8 cellular contexts compared by ENCODE assay signal in the genomic region with DNA sequence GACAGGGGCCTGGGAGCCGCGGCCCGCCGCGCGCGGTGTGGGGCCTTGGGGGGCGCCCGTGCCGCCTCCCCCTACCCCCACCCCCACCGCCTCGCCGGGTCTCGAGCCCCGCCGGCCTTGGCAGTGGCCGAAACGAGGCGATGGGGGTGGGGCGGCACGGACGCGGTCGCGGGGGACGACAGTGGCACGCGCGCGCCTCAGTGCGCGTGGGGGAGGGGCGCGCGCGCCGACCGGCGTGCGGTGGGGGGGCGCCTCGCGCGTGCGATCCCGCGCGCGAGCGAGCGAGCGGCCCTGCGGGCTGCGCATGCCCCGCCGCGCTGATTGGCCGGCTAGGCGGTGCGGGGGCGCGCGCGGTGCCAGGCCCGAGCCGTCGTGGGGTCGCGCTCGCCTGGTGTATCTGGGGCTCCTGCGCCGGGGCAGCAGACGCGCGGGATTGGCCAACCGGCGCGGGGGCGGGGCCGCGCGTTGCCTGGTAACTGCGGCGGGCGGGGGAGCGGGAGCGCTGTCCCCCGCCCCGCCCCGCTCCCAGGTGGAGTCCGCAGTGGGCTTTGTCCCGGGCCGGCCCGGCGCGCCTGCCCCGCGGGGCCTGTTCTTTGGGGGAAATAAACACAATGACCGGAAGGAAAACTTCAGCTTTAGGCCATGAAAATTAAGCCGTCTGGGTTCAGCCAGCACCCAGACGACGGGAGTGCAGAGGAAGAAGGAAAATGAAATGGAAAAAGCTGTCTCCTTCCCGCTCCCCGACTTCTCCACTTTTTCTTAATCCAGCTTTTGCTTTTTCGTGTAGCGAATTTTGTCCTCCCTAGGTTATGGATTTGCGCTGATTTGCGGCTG. TPM values are rescaled to one million over a fixed set of nuclear protein-coding genes. Genes with fewer than 3 reads are reported as not detected.
A peak's percentile ranks its signal among the peaks of the same experiment; 100 is the strongest.
DNase-seq lines count a peak whose midpoint lies in the region; ATAC-seq and TF ChIP-seq lines count a peak whose summit lies in the region.

No MANE protein-coding gene starts in this region.

- POLR2A ChIA-PET in T-cell (lab: Charles Lee), result no interaction called here

- ATAC-seq in HG02759 (IDR thresholded peaks at IDR 0.05; ENCODE audit: unreplicated experiment) (peak; percentile 64), T-cell (replicated peaks in 1 of 4) (peak; percentile 68 to 70 (median 68)), heart left ventricle (peak; percentile 75 to 86 (median 78))

- H3K27me3 Mint-ChIP-seq in T-cell, result no peaks in the 10 kb centered on the region

- DNase-seq in GM12865 (ENCODE audit: low read depth), result peak; percentile 98
- peak; percentile 84 for DNase-seq in NCI-H1417 treated with DMSO at 0.1 percent for 48 hours (lab: John Stamatoyannopoulos, UW)
- DNase-seq in T-cell, result peak; percentile 66 to 88 (median 81)
- DNase-seq in adrenal gland, result peak; percentile 94 to 97 (median 95)
- DNase-seq in heart left ventricle, result peak; percentile 94 to 96 (median 95)
- peak; percentile 86 to 99 (median 95) for DNase-seq in posterior cingulate gyrus
- peak; percentile 94 for DNase-seq in transverse colon

- no peak for TF ChIP-seq EP300 in transverse colon (IDR thresholded peaks at IDR 0.05; ENCODE audit: low read depth)

- TF ChIP-seq CTCF in GM12865 (IDR thresholded peaks at IDR 0.05; ENCODE audit: insufficient read depth, low read depth, low read length, missing control alignments) (no peak), adrenal gland (IDR thresholded peaks at IDR 0.05) (no peak), heart left ventricle (IDR thresholded peaks at IDR 0.05) (no peak), transverse colon (IDR thresholded peaks at IDR 0.05) (no peak)

- peak overlapping the region; percentile 76 to 85 (median 80) for H3K4me3 Mint-ChIP-seq in T-cell

- peak overlapping the region; percentile 81 to 82 for H3K27ac Mint-ChIP-seq in T-cell

- intact Hi-C loops in adrenal gland (cut with DNase I) (no loop called here), heart left ventricle (cut with DNase I) (loop anchor here in 6 of 10 donors (5.0 to 10.0 kb wide), 5 partner anchors 36 to 204 kb away; a partner anchor contains a TSS), posterior cingulate gyrus (cut with DNase I) (loop anchor here (5.0 to 10.0 kb wide), 3 partner anchors 204 to 406 kb away; a partner anchor contains a TSS), transverse colon (cut with DNase I; ENCODE audit: low total_unique reads) (no loop called here)

- H3K27ac ChIP-seq in adrenal gland (peak overlapping the region; percentile 96 to 100 (median 99)), heart left ventricle (peak overlapping the region; percentile 97 to 100 (median 100)), transverse colon (peak overlapping the region; percentile 99 to 100 (median 100))

- peaks cover 56 to 61% (median 59%) of the 10 kb centered on the region in 3 donors for H3K4me1 Mint-ChIP-seq in T-cell

- CTCF ChIA-PET in T-cell (lab: Charles Lee), result interaction anchor here (0.6 to 1.0 kb wide), 2 partner anchors 30 to 91 kb away, joined by 4 to 9 read pairs; no protein-coding TSS in a partner anchor

- 0 to 2% (median 1%) methylated on average over 10 to 104 of the region's 108 CpGs for WGBS in adrenal gland, 4 donors
- 1 to 5% (median 3%) methylated on average over 25 to 108 of the region's 108 CpGs for WGBS in heart left ventricle, 4 donors
- WGBS in transverse colon (ENCODE audit: low coverage in 1 of 2), 2 donors, result 2 to 14% methylated on average over 4 to 72 of the region's 108 CpGs

- H3K27me3 ChIP-seq in adrenal gland (no peaks in the 10 kb centered on the region), heart left ventricle (no peaks in the 10 kb centered on the region), transverse colon (no peaks in the 10 kb centered on the region)

- peak in 1 of 2 donors; percentile 51 for TF ChIP-seq POLR2A in adrenal gland (IDR thresholded peaks at IDR 0.05)
- TF ChIP-seq POLR2A in heart left ventricle (IDR thresholded peaks at IDR 0.05), result no peak
- no peak for TF ChIP-seq POLR2A in transverse colon (IDR thresholded peaks at IDR 0.05)

- H3K36me3 Mint-ChIP-seq in T-cell, result peaks cover 3% of the 10 kb centered on the region

- H3K36me3 ChIP-seq in adrenal gland (replicated peaks in 1 of 2) (no peaks in the 10 kb centered on the region), heart left ventricle (no peaks in the 10 kb centered on the region), transverse colon (no peaks in the 10 kb centered on the region)

- no peaks in the 10 kb centered on the region for H3K9me3 Mint-ChIP-seq in T-cell

- no peaks in the 10 kb centered on the region for H3K9me3 ChIP-seq in adrenal gland (replicated peaks in 1 of 3)
- no peaks in the 10 kb centered on the region for H3K9me3 ChIP-seq in heart left ventricle
- no peaks in the 10 kb centered on the region for H3K9me3 ChIP-seq in transverse colon

- peaks cover 42 to 59% of the 10 kb centered on the region in 2 donors for H3K4me1 ChIP-seq in adrenal gland (replicated peaks in 1 of 2)
- peaks cover 0 to 60% (median 49%) of the 10 kb centered on the region in 12 donors for H3K4me1 ChIP-seq in heart left ventricle
- H3K4me1 ChIP-seq in transverse colon, result peaks cover 28 to 52% (median 41%) of the 10 kb centered on the region in 4 donors

- in situ Hi-C loops in transverse colon (cut with MboI; ENCODE audit: low pct_ligation_motif_present in 1 of 4, low pct_unique_long_range_greater_than_20kb in 1 of 4, low sequenced_read_pairs in 3 of 4), result no loop called here

- H3K4me3 ChIP-seq in GM12865 (ENCODE audit: low read depth, low read length), result peak overlapping the region; percentile 98
- peak overlapping the region; percentile 82 to 100 (median 94) for H3K4me3 ChIP-seq in adrenal gland
- peak overlapping the region; percentile 72 to 100 (median 99) for H3K4me3 ChIP-seq in heart left ventricle
- peak overlapping the region; percentile 80 to 99 (median 98) for H3K4me3 ChIP-seq in transverse colon

RNA-seq across cellular contexts. Expression of a gene that starts 0.9 kb away (rescaled TPM):
- total RNA-seq in T-cell (100 to 1,000 TPM; 155 to 196 (median 166) TPM), adrenal gland (100 to 1,000 TPM; 167 to 393 (median 267) TPM), heart left ventricle (100 to 1,000 TPM in 7 of 9 donors, 10 to 100 TPM in 2; 76.7 to 135 (median 118) TPM), transverse colon (100 to 1,000 TPM in 3 of 4 donors, 10 to 100 TPM in 1; 90.5 to 216 (median 139) TPM)
- polyA plus RNA-seq in adrenal gland (100 to 1,000 TPM in 1 of 3 donors, 10 to 100 TPM in 2; 19.0 to 145 (median 63.1) TPM), heart left ventricle (10 to 100 TPM; 28.8 to 38.7 TPM)

Comparison
In these comparisons a context has a peak if more than half of its experiments do, and no peak if none do; other contexts are left out.
1. Peak in every context shown above with its lines: DNase-seq, ATAC-seq, H3K4me3 ChIP-seq and H3K27ac ChIP-seq.
2. intact Hi-C loops: an anchor here in heart left ventricle (5.0 to 10.0 kb wide) and posterior cingulate gyrus (5.0 to 10.0 kb wide); none called in adrenal gland and transverse colon.